In genomic region chr19:33906578-33907335, GRCh38 we compare ENCODE assay signal across 9 cellular contexts.
DNase-seq lines count a peak whose midpoint lies in the region; ATAC-seq and TF ChIP-seq lines count a peak whose summit lies in the region.
"Had no signal": no experiment of that assay in that cellular context is flagged by ENCODE, and none has a peak within 500 bp of the region (broad histone marks: within the 10 kb centered on the region; RNA-seq: fewer than 3 reads in every experiment).

No MANE protein-coding gene starts in this region.

- CTCF ChIA-PET in T-cell (lab: Charles Lee) = no interaction called here

- POLR2A ChIA-PET in T-cell (lab: Charles Lee) = no interaction called here

- H3K4me1 Mint-ChIP-seq in nephron = peaks cover 8% of the 10 kb centered on the region
- peaks cover 5 to 12% (median 10%) of the 10 kb centered on the region in 3 donors for H3K4me1 Mint-ChIP-seq in T-cell

- WGBS in aorta, 2 donors = 16 to 35% methylated on average over 55 to 59 of the region's 59 CpGs

- DNase-seq in stimulated activated CD4-positive, alpha-beta T cell treated with anti-CD3 and anti-CD28 coated beads, Interleukin-15, amount 100 ng/mL, for 24 hours = peak; percentile 2
- no peak for DNase-seq in stimulated activated CD4-positive, alpha-beta T cell treated with anti-CD3 and anti-CD28 coated beads, Interleukin-2, amount 100 ng/mL, for 24 hours
- DNase-seq in fibroblast of pulmonary artery (ENCODE audit: low read depth) (peak; percentile 46), aorta (peak in 1 of 2 donors; percentile 72), SIG-M5 treated with dmso at 0.1 percent for 504 hours (lab: John Stamatoyannopoulos, UW; ENCODE audit: unreplicated experiment) (no peak), T-cell (no peak)
- DNase-seq: NCI-H526 treated with DMSO at 0.1 percent for 48 hours had no signal

- ATAC-seq in aorta (ENCODE audit: low FRiP score) (peak; percentile 36), HG02763 (IDR thresholded peaks at IDR 0.05; ENCODE audit: unreplicated experiment) (no peak), T-cell (replicated peaks in 1 of 4) (no peak)

- peaks cover 54% of the 10 kb centered on the region for H3K27me3 Mint-ChIP-seq in nephron (ENCODE audit: low read depth)
- peaks cover 50 to 52% of the 10 kb centered on the region in 2 donors for H3K27me3 Mint-ChIP-seq in T-cell

- no peak overlapping the region for H3K27ac ChIP-seq in aorta (ENCODE audit: low read depth in 1 of 2, low read length in 2 of 2)

- H3K36me3 Mint-ChIP-seq in nephron (ENCODE audit: low read depth) = no peaks in the 10 kb centered on the region
- H3K36me3 Mint-ChIP-seq in T-cell = no peaks in the 10 kb centered on the region

- H3K36me3 ChIP-seq in aorta (ENCODE audit: control insufficient read depth in 1 of 2, insufficient read depth in 2 of 2, low read length in 1 of 2) = no peaks in the 10 kb centered on the region

- no peaks in the 10 kb centered on the region for H3K4me1 ChIP-seq in aorta (ENCODE audit: control insufficient read depth in 1 of 2, insufficient read depth in 2 of 2, low read length in 2 of 2)

- H3K4me3 Mint-ChIP-seq in nephron = peak overlapping the region; percentile 47 to 78 (median 68)
- no peak overlapping the region for H3K4me3 Mint-ChIP-seq in T-cell

- no peaks in the 10 kb centered on the region for H3K9me3 ChIP-seq in aorta (ENCODE audit: control insufficient read depth, low read length)

- H3K4me3 ChIP-seq in fibroblast of pulmonary artery (replicated peaks; ENCODE audit: low read depth, low read length) (no peak overlapping the region), aorta (ENCODE audit: low read length in 2 of 2) (peak overlapping the region in 1 of 2 donors; percentile 29)

- H3K27me3 ChIP-seq in aorta (ENCODE audit: control insufficient read depth in 1 of 2, insufficient read depth in 2 of 2, low read length in 1 of 2) = no peaks in the 10 kb centered on the region

- TF ChIP-seq CTCF in fibroblast of pulmonary artery (IDR thresholded peaks at IDR 0.05; ENCODE audit: low read length, missing control alignments) = no peak
- TF ChIP-seq CTCF in nephron (IDR thresholded peaks at IDR 0.05; ENCODE audit: unreplicated experiment in 3 of 3) = no peak

- intact Hi-C loops in aorta (cut with DNase I) = loop anchor here in 1 of 2 donors (5.0 kb wide), 1 partner anchor 109 kb away; the partner anchor contains the start of gene KCTD15

- peak overlapping the region in 1 of 3 experiments; percentile 22 for H3K27ac Mint-ChIP-seq in nephron
- no peak overlapping the region for H3K27ac Mint-ChIP-seq in T-cell

- H3K9me3 Mint-ChIP-seq in nephron (peaks cover 4% of the 10 kb centered on the region), T-cell (no peaks in the 10 kb centered on the region)

Comparison
In these comparisons a context has a peak if more than half of its experiments do, and no peak if none do; other contexts are left out.
1. DNase-seq: peak in stimulated activated CD4-positive, alpha-beta T cell treated with anti-CD3 and anti-CD28 coated beads, Interleukin-15, amount 100 ng/mL, for 24 hours (single experiment) and fibroblast of pulmonary artery (single experiment); none in stimulated activated CD4-positive, alpha-beta T cell treated with anti-CD3 and anti-CD28 coated beads, Interleukin-2, amount 100 ng/mL, for 24 hours (0 of 2), SIG-M5 treated with dmso at 0.1 percent for 504 hours (single experiment) and T-cell (0 of 34).
2. H3K4me3 Mint-ChIP-seq: peak in nephron (3 of 3); none in T-cell (0 of 3).